In the genomic region with DNA sequence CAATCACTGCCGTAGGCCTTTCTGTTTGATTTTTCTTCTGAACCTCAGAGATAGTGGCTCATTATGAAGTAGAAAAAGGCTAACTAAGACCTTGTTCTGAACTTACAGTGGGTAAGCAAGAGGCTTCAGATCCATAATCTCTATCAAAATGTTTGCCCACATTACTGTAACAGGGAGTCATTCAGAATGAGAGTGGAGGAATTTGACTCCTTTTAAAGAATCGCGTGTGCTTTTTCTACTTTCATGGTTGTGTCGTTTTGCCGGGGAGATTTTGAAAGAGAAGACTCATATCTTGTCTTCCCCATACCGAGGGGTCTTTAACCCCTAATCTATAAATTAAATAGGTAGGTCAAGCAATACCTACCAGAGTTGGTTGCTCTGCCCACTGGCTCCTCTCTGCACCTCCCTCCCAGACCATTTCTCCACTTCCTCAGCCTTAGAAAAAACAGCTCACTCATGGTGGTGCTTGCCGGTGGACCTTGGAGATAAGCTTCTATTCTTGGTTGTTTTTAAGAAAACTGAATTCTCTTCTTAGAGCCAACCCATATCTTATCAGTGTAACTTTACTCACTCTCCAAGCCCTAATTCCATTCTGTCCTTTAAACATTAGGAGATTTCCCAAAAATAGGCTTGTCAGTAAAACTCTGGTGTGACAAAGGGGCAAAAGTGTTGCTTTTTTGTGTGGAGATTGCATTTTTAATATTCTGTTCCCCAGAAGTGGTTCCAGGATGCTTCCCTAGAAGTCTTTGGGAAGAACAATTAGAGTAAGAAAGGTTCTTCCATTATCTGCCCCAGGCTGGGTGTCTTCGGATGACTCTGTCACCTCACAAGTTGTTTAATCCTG, we compare ENCODE assay signal across 1 cellular context.
TF ChIP-seq lines count a peak whose summit lies in the region.

No MANE protein-coding gene starts in this region.

TF ChIP-seq in endothelial cell of umbilical vein, 7 proteins besides CTCF, POLR2A, EP300 and RAD21 (continued from another document):
- TF ChIP-seq EZH2 (IDR thresholded peaks at IDR 0.05; ENCODE audit: borderline replicate concordance, low read depth, low read length, severe bottlenecking) (no peak), MYC (IDR thresholded peaks at IDR 0.05; ENCODE audit: low read depth, low read length) (no peak)
